ENCODE assay signal across 22 cellular contexts in genomic region chr1:208068908-208069307, GRCh38.
"Had no signal": no experiment of that assay in that cellular context is flagged by ENCODE, and none has a peak within 500 bp of the region (broad histone marks: within the 10 kb centered on the region; RNA-seq: fewer than 3 reads in every experiment).

No MANE protein-coding gene starts in this region.

- H3K4me1 Mint-ChIP-seq: activated B cell treated with CpG ODN at 0.5 μM for 24 hours; activated naive CD4-positive, alpha-beta T cell treated with anti-CD3 and anti-CD28 coated beads, Interleukin-2, amount 50 U/mL, for 24 hours; activated naive CD8-positive, alpha-beta T cell treated with anti-CD3 and anti-CD28 coated beads, Interleukin-2, amount 50 U/mL, for 24 hours had no signal

- H3K27ac ChIP-seq: gastrocnemius medialis, hepatocyte, thoracic aorta, uterus had no signal

- H3K36me3 ChIP-seq: uterus had no signal

- H3K27ac Mint-ChIP-seq: activated B cell treated with CpG ODN at 0.5 μM for 24 hours; activated CD8-positive, alpha-beta T cell treated with anti-CD3 and anti-CD28 coated beads for 36 hours; activated naive CD4-positive, alpha-beta T cell treated with anti-CD3 and anti-CD28 coated beads, Interleukin-2, amount 50 U/mL, for 24 hours; activated naive CD8-positive, alpha-beta T cell treated with anti-CD3 and anti-CD28 coated beads, Interleukin-2, amount 50 U/mL, for 24 hours; activated T-helper 2 cell treated with anti-CD3 and anti-CD28 coated beads, Interferon-gamma antibody, Interleukin-2, Interleukin-4, amounts not matched to agents 10 μg/mL and 5 μg/mL and 100 μg/mL, durations not matched to agents 14 hours and 24 hours and 36 hours had no signal

- H3K27me3 ChIP-seq: gastrocnemius medialis, hepatocyte, uterus had no signal

- ATAC-seq: activated CD8-positive, alpha-beta T cell treated with anti-CD3 and anti-CD28 coated beads for 36 hours; activated naive CD8-positive, alpha-beta T cell treated with anti-CD3 and anti-CD28 coated beads, Interleukin-2, amount 50 U/mL, for 24 hours; gastrocnemius medialis; right cardiac atrium; stimulated activated naive CD8-positive, alpha-beta T cell treated with anti-CD3 and anti-CD28 coated beads, Interleukin-15, Interleukin-2, amounts not matched to agents 100 U/mL and 50 U/mL, for 24 hours had no signal

- H3K9me3 ChIP-seq: gastrocnemius medialis, thoracic aorta, uterus had no signal

- H3K9me3 Mint-ChIP-seq: activated B cell treated with CpG ODN at 0.5 μM for 24 hours; activated CD8-positive, alpha-beta T cell treated with anti-CD3 and anti-CD28 coated beads for 36 hours; activated naive CD4-positive, alpha-beta T cell treated with anti-CD3 and anti-CD28 coated beads, Interleukin-2, amount 50 U/mL, for 24 hours; activated naive CD8-positive, alpha-beta T cell treated with anti-CD3 and anti-CD28 coated beads, Interleukin-2, amount 50 U/mL, for 24 hours; activated T-helper 2 cell treated with anti-CD3 and anti-CD28 coated beads, Interferon-gamma antibody, Interleukin-2, Interleukin-4, amounts not matched to agents 10 μg/mL and 5 μg/mL and 100 μg/mL, durations not matched to agents 14 hours and 24 hours and 36 hours; naive B cell had no signal

- H3K4me1 ChIP-seq: uterus had no signal

- H3K4me3 ChIP-seq: gastrocnemius medialis, hepatocyte, thoracic aorta, uterus had no signal

- H3K4me2 ChIP-seq: hepatocyte had no signal

- DNase-seq: activated B cell treated with CpG ODN at 0.5 μM for 24 hours; activated CD4-positive, alpha-beta T cell treated with anti-CD3 and anti-CD28 coated beads, Interleukin-2, amount 50 U/mL, for 1 hour; activated CD8-positive, alpha-beta T cell treated with anti-CD3 and anti-CD28 coated beads for 36 hours; activated naive CD8-positive, alpha-beta T cell treated with anti-CD3 and anti-CD28 coated beads, Interleukin-2, amount 50 U/mL, for 24 hours; activated T-cell treated with anti-CD3 and anti-CD28 coated beads, Interleukin-2, amount 50 U/mL, for 48 hours; amygdala; effector CD8-positive, alpha-beta T cell; gastrocnemius medialis; islet precursor cell; mammary epithelial cell; naive B cell; occipital lobe; right cardiac atrium; stimulated activated CD4-positive, alpha-beta T cell treated with anti-CD3 and anti-CD28 coated beads, Interleukin-2, amount 100 ng/mL, for 48 hours; stimulated activated naive CD8-positive, alpha-beta T cell treated with anti-CD3 and anti-CD28 coated beads, Interleukin-15, Interleukin-2, amounts not matched to agents 100 U/mL and 50 U/mL, for 24 hours; T-helper 2 cell; trophoblast cell; uterus had no signal

- H2AFZ ChIP-seq: hepatocyte had no signal

- H3K4me3 Mint-ChIP-seq: activated B cell treated with CpG ODN at 0.5 μM for 24 hours; activated CD8-positive, alpha-beta T cell treated with anti-CD3 and anti-CD28 coated beads for 36 hours; activated naive CD4-positive, alpha-beta T cell treated with anti-CD3 and anti-CD28 coated beads, Interleukin-2, amount 50 U/mL, for 24 hours; activated naive CD8-positive, alpha-beta T cell treated with anti-CD3 and anti-CD28 coated beads, Interleukin-2, amount 50 U/mL, for 24 hours; naive B cell had no signal

- H3K79me2 ChIP-seq: hepatocyte had no signal

- H3K36me3 Mint-ChIP-seq: activated naive CD4-positive, alpha-beta T cell treated with anti-CD3 and anti-CD28 coated beads, Interleukin-2, amount 50 U/mL, for 24 hours; naive B cell had no signal

- H3K27me3 Mint-ChIP-seq: activated B cell treated with CpG ODN at 0.5 μM for 24 hours; activated CD8-positive, alpha-beta T cell treated with anti-CD3 and anti-CD28 coated beads for 36 hours; activated naive CD4-positive, alpha-beta T cell treated with anti-CD3 and anti-CD28 coated beads, Interleukin-2, amount 50 U/mL, for 24 hours; activated naive CD8-positive, alpha-beta T cell treated with anti-CD3 and anti-CD28 coated beads, Interleukin-2, amount 50 U/mL, for 24 hours; naive B cell had no signal
